26 cellular contexts compared by ENCODE assay signal in genomic region chr7:151131622-151132293, GRCh38. TPM values are rescaled to one million over a fixed set of nuclear protein-coding genes. Genes with fewer than 3 reads are reported as not detected.
DNase-seq lines count a peak whose midpoint lies in the region; ATAC-seq, FAIRE-seq and TF ChIP-seq lines count a peak whose summit lies in the region.
"Had no signal": no experiment of that assay in that cellular context is flagged by ENCODE, and none has a peak within 500 bp of the region (broad histone marks: within the 10 kb centered on the region; RNA-seq: fewer than 3 reads in every experiment).

No MANE protein-coding gene starts in this region.

- intact Hi-C loops in dorsolateral prefrontal cortex (cut with DNase I) (no loop called here), HepG2 (cut with micrococcal nuclease; ENCODE audit: unreplicated experiment) (loop anchor here (10.0 kb wide), 1 partner anchor 173 kb away; no protein-coding TSS in a partner anchor)

- no peak for ATAC-seq in HepG2
- ATAC-seq: CD8-positive, alpha-beta T cell; left lung had no signal

- in situ Hi-C loops in HepG2 (cut with HindIII; ENCODE audit: extremely low pct_ligation_motif_present, low pct_unique_long_range_greater_than_20kb) (no loop called here), ACHN (cut with HindIII; ENCODE audit: low pct_ligation_motif_present, low pct_unique_long_range_greater_than_20kb, low sequenced_read_pairs) (no loop called here)

- no peak overlapping the region for H3K9ac ChIP-seq in HepG2 (ENCODE audit: insufficient read depth, low read depth, low read length)

- BruUV-seq in HepG2 (replicated peaks; lab: Mats Ljungman, UMichigan): no TSS peak

- no peaks in the 10 kb centered on the region for H4K20me1 ChIP-seq in HepG2 (ENCODE audit: insufficient read depth, low read length)

- WGBS in HepG2 (ENCODE audit: low lambda C conversion rate): 100% methylated on average over 5 of the region's 18 CpGs

- no peak overlapping the region for H2AFZ ChIP-seq in HepG2 (ENCODE audit: low read length)

- CTCF ChIA-PET in HEK293 (lab: Yijun Ruan, JAX) (interaction anchor here (0.9 to 1.8 kb wide), 2 partner anchors 8 to 26 kb away, joined by 3 to 7 read pairs; no protein-coding TSS in a partner anchor), HepG2 (lab: Yijun Ruan, JAX; ENCODE audit: low intra/inter-chr PET ratio, low total read pairs) (no interaction called here)

- FAIRE-seq in HepG2 (lab: Jason Lieb, UNC): no peak
- FAIRE-seq: colon, endometrium, H1, RCC 7860, TTC549 had no signal

- H3K27me3 ChIP-seq in dorsolateral prefrontal cortex (no peaks in the 10 kb centered on the region), HepG2 (ENCODE audit: control insufficient read depth in 1 of 2, insufficient read depth in 2 of 2, low read length in 2 of 2) (no peaks in the 10 kb centered on the region)
- H3K27me3 ChIP-seq: left lung, MG63, upper lobe of left lung had no signal

- DNase-seq in dorsolateral prefrontal cortex (peak in 9 of 10 donors; percentile 57 to 90 (median 81)), HepG2 (ENCODE audit: low spot score) (no peak), putamen (ENCODE audit: low spot score) (peak; percentile 91), SHP77 treated with DMSO at 0.1 percent for 48 hours (lab: John Stamatoyannopoulos, UW) (no peak), NOMO-1 treated with dmso at 0.1 percent for 144 hours (lab: John Stamatoyannopoulos, UW; ENCODE audit: unreplicated experiment) (no peak), ACHN (no peak), CD1c-positive myeloid dendritic cell (ENCODE audit: extremely low spot score) (no peak)
- DNase-seq: activated naive CD4-positive, alpha-beta T cell; activated T-cell treated with anti-CD3 and anti-CD28 coated beads for 4 hours; DMS79 treated with DMSO at 0.1 percent for 48 hours; MG63; naive B cell; NCI-H146; NCI-H2227 treated with DMSO at 0.1 percent for 48 hours; retina; stimulated activated naive CD4-positive, alpha-beta T cell had no signal

- no peak for TF ChIP-seq RAD21 in HepG2 (CRISPR knock-in tag; IDR thresholded peaks at IDR 0.05)

- no peak for TF ChIP-seq POLR2A in HepG2 (IDR thresholded peaks at IDR 0.05; ENCODE audit: insufficient read depth in 1 of 2, low read depth in 2 of 2, low read length in 2 of 2)

- H3K79me2 ChIP-seq in HepG2 (ENCODE audit: insufficient read depth, low read length): no peaks in the 10 kb centered on the region

- H3K4me1 ChIP-seq in HEK293 (ENCODE audit: control insufficient read depth, insufficient read depth, low read length) (no peaks in the 10 kb centered on the region), HepG2 (ENCODE audit: insufficient read depth, low read length) (no peaks in the 10 kb centered on the region)
- H3K4me1 ChIP-seq: left lung had no signal

- H3K9me3 ChIP-seq in HEK293 (ENCODE audit: control insufficient read depth, insufficient read depth, low read depth, low read length) (no peaks in the 10 kb centered on the region), HepG2 (ENCODE audit: low read length) (no peaks in the 10 kb centered on the region)
- H3K9me3 ChIP-seq: left lung, MG63, upper lobe of left lung had no signal

- no peak overlapping the region for H3K4me2 ChIP-seq in HepG2 (ENCODE audit: low read depth, low read length)

- H3K4me3 ChIP-seq in HEK293 (ENCODE audit: low read depth, low read length): no peak overlapping the region
- peak overlapping the region in 3 of 59 donors; percentile 7 to 27 (median 8) for H3K4me3 ChIP-seq in dorsolateral prefrontal cortex
- H3K4me3 ChIP-seq in HepG2 (replicated peaks in 1 of 3; ENCODE audit: insufficient read depth in 1 of 3, low read depth in 2 of 3, low read length in 3 of 3): no peak overlapping the region
- H3K4me3 ChIP-seq: left lung, MG63, upper lobe of left lung had no signal

- TF ChIP-seq CTCF in HEK293 (tag by site-specific recombination; IDR thresholded peaks at IDR 0.05) (no peak), dorsolateral prefrontal cortex (IDR thresholded peaks at IDR 0.05 in 54 of 56, conservative IDR thresholded peaks at IDR 0.05 in 2 of 56; ENCODE audit: low read depth in 1 of 56, partially characterized antibody in 56 of 56) (peak in 6 of 56 donors; percentile 6 to 22 (median 14)), HepG2 (CRISPR knock-in tag; IDR thresholded peaks at IDR 0.05) (no peak)

- POLR2A ChIA-PET in HEK293 (lab: Yijun Ruan, JAX) (no interaction called here), HepG2 (lab: Yijun Ruan, JAX) (no interaction called here)

- H3K36me3 ChIP-seq in HEK293 (ENCODE audit: control insufficient read depth in 2 of 2, insufficient read depth in 1 of 2, low read length in 2 of 2) (peaks cover 0 to 100% of the 10 kb centered on the region in 2 experiments; a peak in 1 of 3 replicates), HepG2 (replicated peaks in 1 of 2; ENCODE audit: control insufficient read depth in 1 of 2, insufficient read depth in 2 of 2, low read length in 2 of 2) (peaks cover 25 to 84% of the 10 kb centered on the region in 2 experiments)

- H3K27ac ChIP-seq in HEK293 (ENCODE audit: extremely low read depth, low read depth, low read length) (no peak overlapping the region), dorsolateral prefrontal cortex (peak overlapping the region in 58 of 59 donors; percentile 23 to 96 (median 80)), HepG2 (ENCODE audit: extremely low read length, insufficient read depth, low read length) (no peak overlapping the region)
- H3K27ac ChIP-seq: left lung, upper lobe of left lung had no signal

- TF ChIP-seq EP300 in HepG2 (IDR thresholded peaks at IDR 0.05; ENCODE audit: low read depth in 2 of 2, low read length in 2 of 2) (no peak), HepG2 (CRISPR knock-in tag; IDR thresholded peaks at IDR 0.05; ENCODE audit: borderline replicate concordance) (no peak)

RNA-seq across cellular contexts. Expression of gene GBX1, which starts 35.7 kb away (rescaled TPM):
- total RNA-seq in dorsolateral prefrontal cortex: under 1 TPM in 2 of 120 experiments, not detected in 118; 0.44 to 0.46 TPM
- total RNA-seq in HepG2 (2016; rRNA removed; fragmentation: Illumina TruSeq; extraction: Trizol): not detected in 2 replicates
- not detected in 2 replicates for total RNA-seq in HepG2 (2016; cell fraction: cytosol; rRNA removed; fragmentation: Illumina TruSeq; extraction: Trizol; ENCODE audit: low read depth)
- total RNA-seq in HepG2 (2016; cell fraction: insoluble cytoplasmic fraction; rRNA removed; fragmentation: Illumina TruSeq; extraction: Trizol): not detected in 2 replicates
- not detected in 2 replicates for total RNA-seq in HepG2 (2016; cell fraction: membrane; rRNA removed; fragmentation: Illumina TruSeq; extraction: Trizol)
- not detected in 2 replicates for total RNA-seq in HepG2 (2016; cell fraction: nucleus; rRNA removed; fragmentation: Illumina TruSeq; extraction: Trizol)
- not detected in 2 replicates for polyA plus RNA-seq in HepG2 (2011; rRNA removed)
- polyA plus RNA-seq in HepG2 (2011; cell fraction: cytosol; rRNA removed): not detected in 2 replicates
- polyA plus RNA-seq in HepG2 (2011; cell fraction: nucleus; rRNA removed): not detected in 2 replicates
- polyA plus RNA-seq in HepG2 (2012): not detected in 2 replicates
- polyA plus RNA-seq in HepG2 (2016; cell fraction: cytosol; fragmentation: Illumina TruSeq; extraction: Trizol; ENCODE audit: low read depth): not detected in 2 replicates
- polyA plus RNA-seq in HepG2 (2016; cell fraction: insoluble cytoplasmic fraction; fragmentation: Illumina TruSeq; extraction: Trizol; ENCODE audit: low read depth): not detected in 2 replicates
- polyA plus RNA-seq in HepG2 (2016; cell fraction: membrane; fragmentation: Illumina TruSeq; extraction: Trizol; ENCODE audit: low read depth): not detected in 2 replicates
- polyA plus RNA-seq in HepG2 (2016; cell fraction: nucleus; fragmentation: Illumina TruSeq; extraction: Trizol; ENCODE audit: insufficient read depth, low read depth): not detected in 2 replicates
- polyA minus RNA-seq in HepG2 (2011; rRNA and poly(A)+ RNA removed; ENCODE audit: low replicate concordance): not detected in 2 replicates
- polyA minus RNA-seq in HepG2 (2011; cell fraction: cytosol; rRNA and poly(A)+ RNA removed): not detected in 2 replicates
- not detected in 2 replicates for polyA minus RNA-seq in HepG2 (2011; cell fraction: nucleus; rRNA and poly(A)+ RNA removed)
- total RNA-seq: CD8-positive, alpha-beta T cell; H1; left lung; upper lobe of left lung had no signal
- polyA plus RNA-seq: AG04450, H1 had no signal

RNA-seq across cellular contexts. Expression of gene AGAP3, which starts 45.5 kb away (rescaled TPM):
- total RNA-seq in dorsolateral prefrontal cortex: 100 to 1,000 TPM; 309 to 533 (median 426) TPM
- total RNA-seq in HepG2 (2016; rRNA removed; fragmentation: Illumina TruSeq; extraction: Trizol): 24.9 and 31.3 TPM in 2 replicates
- 26.6 and 28.2 TPM in 2 replicates for total RNA-seq in HepG2 (2016; cell fraction: cytosol; rRNA removed; fragmentation: Illumina TruSeq; extraction: Trizol; ENCODE audit: low read depth)
- 24.2 and 30.5 TPM in 2 replicates for total RNA-seq in HepG2 (2016; cell fraction: insoluble cytoplasmic fraction; rRNA removed; fragmentation: Illumina TruSeq; extraction: Trizol)
- total RNA-seq in HepG2 (2016; cell fraction: membrane; rRNA removed; fragmentation: Illumina TruSeq; extraction: Trizol): 34.8 and 39.9 TPM in 2 replicates
- 26.5 and 31.8 TPM in 2 replicates for total RNA-seq in HepG2 (2016; cell fraction: nucleus; rRNA removed; fragmentation: Illumina TruSeq; extraction: Trizol)
- 61.4 and 62.0 TPM in 2 replicates for polyA plus RNA-seq in HepG2 (2011; rRNA removed)
- 54.9 and 70.5 TPM in 2 replicates for polyA plus RNA-seq in HepG2 (2011; cell fraction: cytosol; rRNA removed)
- 255 and 313 TPM in 2 replicates for polyA plus RNA-seq in HepG2 (2011; cell fraction: nucleus; rRNA removed)
- 46.4 and 66.8 TPM in 2 replicates for polyA plus RNA-seq in HepG2 (2012)
- 23.3 and 25.2 TPM in 2 replicates for polyA plus RNA-seq in HepG2 (2016; cell fraction: cytosol; fragmentation: Illumina TruSeq; extraction: Trizol; ENCODE audit: low read depth)
- 36.6 and 44.9 TPM in 2 replicates for polyA plus RNA-seq in HepG2 (2016; cell fraction: insoluble cytoplasmic fraction; fragmentation: Illumina TruSeq; extraction: Trizol; ENCODE audit: low read depth)
- 48.3 and 57.9 TPM in 2 replicates for polyA plus RNA-seq in HepG2 (2016; cell fraction: membrane; fragmentation: Illumina TruSeq; extraction: Trizol; ENCODE audit: low read depth)
- polyA plus RNA-seq in HepG2 (2016; cell fraction: nucleus; fragmentation: Illumina TruSeq; extraction: Trizol; ENCODE audit: insufficient read depth, low read depth): 94.3 and 94.4 TPM in 2 replicates
- 70.7 and 91.8 TPM in 2 replicates for polyA minus RNA-seq in HepG2 (2011; rRNA and poly(A)+ RNA removed; ENCODE audit: low replicate concordance)
- polyA minus RNA-seq in HepG2 (2011; cell fraction: cytosol; rRNA and poly(A)+ RNA removed): 43.3 and 46.7 TPM in 2 replicates
- polyA minus RNA-seq in HepG2 (2011; cell fraction: nucleus; rRNA and poly(A)+ RNA removed): 71.4 and 81.1 TPM in 2 replicates

RNA-seq across cellular contexts. Expression of gene TMUB1, which starts 48.5 kb away (rescaled TPM):
- total RNA-seq in dorsolateral prefrontal cortex: 10 to 100 TPM; 17.3 to 45.4 (median 25.2) TPM
- total RNA-seq in HepG2 (2016; rRNA removed; fragmentation: Illumina TruSeq; extraction: Trizol): 31.8 and 51.6 TPM in 2 replicates
- 65.7 and 75.8 TPM in 2 replicates for total RNA-seq in HepG2 (2016; cell fraction: cytosol; rRNA removed; fragmentation: Illumina TruSeq; extraction: Trizol; ENCODE audit: low read depth)
- 32.2 and 52.0 TPM in 2 replicates for total RNA-seq in HepG2 (2016; cell fraction: insoluble cytoplasmic fraction; rRNA removed; fragmentation: Illumina TruSeq; extraction: Trizol)
- total RNA-seq in HepG2 (2016; cell fraction: membrane; rRNA removed; fragmentation: Illumina TruSeq; extraction: Trizol): 89.1 and 106 TPM in 2 replicates
- total RNA-seq in HepG2 (2016; cell fraction: nucleus; rRNA removed; fragmentation: Illumina TruSeq; extraction: Trizol): 25.0 and 26.7 TPM in 2 replicates
- polyA plus RNA-seq in HepG2 (2011; rRNA removed): 44.8 and 47.8 TPM in 2 replicates
- 27.8 and 54.6 TPM in 2 replicates for polyA plus RNA-seq in HepG2 (2011; cell fraction: cytosol; rRNA removed)
- 66.5 and 75.5 TPM in 2 replicates for polyA plus RNA-seq in HepG2 (2011; cell fraction: nucleus; rRNA removed)
- 33.8 and 40.3 TPM in 2 replicates for polyA plus RNA-seq in HepG2 (2012)
- polyA plus RNA-seq in HepG2 (2016; cell fraction: cytosol; fragmentation: Illumina TruSeq; extraction: Trizol; ENCODE audit: low read depth): 123 and 138 TPM in 2 replicates
- polyA plus RNA-seq in HepG2 (2016; cell fraction: insoluble cytoplasmic fraction; fragmentation: Illumina TruSeq; extraction: Trizol; ENCODE audit: low read depth): 51.6 and 55.5 TPM in 2 replicates
- 146 and 154 TPM in 2 replicates for polyA plus RNA-seq in HepG2 (2016; cell fraction: membrane; fragmentation: Illumina TruSeq; extraction: Trizol; ENCODE audit: low read depth)
- 85.5 and 89.1 TPM in 2 replicates for polyA plus RNA-seq in HepG2 (2016; cell fraction: nucleus; fragmentation: Illumina TruSeq; extraction: Trizol; ENCODE audit: insufficient read depth, low read depth)
- 5.6 and 25.8 TPM in 2 replicates for polyA minus RNA-seq in HepG2 (2011; rRNA and poly(A)+ RNA removed; ENCODE audit: low replicate concordance)
- 22.8 and 25.2 TPM in 2 replicates for polyA minus RNA-seq in HepG2 (2011; cell fraction: cytosol; rRNA and poly(A)+ RNA removed)
- 5.6 and 6.3 TPM in 2 replicates for polyA minus RNA-seq in HepG2 (2011; cell fraction: nucleus; rRNA and poly(A)+ RNA removed)

RNA-seq across cellular contexts. Expression of gene FASTK, which starts 51.1 kb away (rescaled TPM):
- total RNA-seq in dorsolateral prefrontal cortex: 100 to 1,000 TPM in 1 of 120 experiments, 10 to 100 TPM in 119; 53.2 to 105 (median 70.3) TPM
- total RNA-seq in HepG2 (2016; rRNA removed; fragmentation: Illumina TruSeq; extraction: Trizol): 33.0 and 52.9 TPM in 2 replicates
- 29.1 and 30.5 TPM in 2 replicates for total RNA-seq in HepG2 (2016; cell fraction: cytosol; rRNA removed; fragmentation: Illumina TruSeq; extraction: Trizol; ENCODE audit: low read depth)
- total RNA-seq in HepG2 (2016; cell fraction: insoluble cytoplasmic fraction; rRNA removed; fragmentation: Illumina TruSeq; extraction: Trizol): 32.4 and 60.3 TPM in 2 replicates
- 41.0 and 43.4 TPM in 2 replicates for total RNA-seq in HepG2 (2016; cell fraction: membrane; rRNA removed; fragmentation: Illumina TruSeq; extraction: Trizol)
- 51.3 and 66.2 TPM in 2 replicates for total RNA-seq in HepG2 (2016; cell fraction: nucleus; rRNA removed; fragmentation: Illumina TruSeq; extraction: Trizol)
- 55.7 and 69.5 TPM in 2 replicates for polyA plus RNA-seq in HepG2 (2011; rRNA removed)
- 26.4 and 50.0 TPM in 2 replicates for polyA plus RNA-seq in HepG2 (2011; cell fraction: cytosol; rRNA removed)
- 502 and 643 TPM in 2 replicates for polyA plus RNA-seq in HepG2 (2011; cell fraction: nucleus; rRNA removed)
- polyA plus RNA-seq in HepG2 (2012): 25.5 and 34.3 TPM in 2 replicates
- polyA plus RNA-seq in HepG2 (2016; cell fraction: cytosol; fragmentation: Illumina TruSeq; extraction: Trizol; ENCODE audit: low read depth): 23.6 and 24.6 TPM in 2 replicates
- polyA plus RNA-seq in HepG2 (2016; cell fraction: insoluble cytoplasmic fraction; fragmentation: Illumina TruSeq; extraction: Trizol; ENCODE audit: low read depth): 29.6 and 34.7 TPM in 2 replicates
- polyA plus RNA-seq in HepG2 (2016; cell fraction: membrane; fragmentation: Illumina TruSeq; extraction: Trizol; ENCODE audit: low read depth): 31.2 and 34.1 TPM in 2 replicates
- 122 and 126 TPM in 2 replicates for polyA plus RNA-seq in HepG2 (2016; cell fraction: nucleus; fragmentation: Illumina TruSeq; extraction: Trizol; ENCODE audit: insufficient read depth, low read depth)
- 72.5 and 75.7 TPM in 2 replicates for polyA minus RNA-seq in HepG2 (2011; rRNA and poly(A)+ RNA removed; ENCODE audit: low replicate concordance)
- 14.0 and 16.2 TPM in 2 replicates for polyA minus RNA-seq in HepG2 (2011; cell fraction: cytosol; rRNA and poly(A)+ RNA removed)
- 80.8 and 95.9 TPM in 2 replicates for polyA minus RNA-seq in HepG2 (2011; cell fraction: nucleus; rRNA and poly(A)+ RNA removed)

RNA-seq across cellular contexts. Expression of gene ASB10, which starts 55.3 kb away (rescaled TPM):
- total RNA-seq in dorsolateral prefrontal cortex (under 1 TPM in 3 of 120 experiments, not detected in 117; 0.23 to 0.31 (median 0.27) TPM), HepG2 (2016; rRNA removed; fragmentation: Illumina TruSeq; extraction: Trizol) (not detected in 2 replicates)
- not detected in 2 replicates for total RNA-seq in HepG2 (2016; cell fraction: cytosol; rRNA removed; fragmentation: Illumina TruSeq; extraction: Trizol; ENCODE audit: low read depth)
- total RNA-seq in HepG2 (2016; cell fraction: insoluble cytoplasmic fraction; rRNA removed; fragmentation: Illumina TruSeq; extraction: Trizol): not detected in 2 replicates
- not detected in 2 replicates for total RNA-seq in HepG2 (2016; cell fraction: membrane; rRNA removed; fragmentation: Illumina TruSeq; extraction: Trizol)
- total RNA-seq in HepG2 (2016; cell fraction: nucleus; rRNA removed; fragmentation: Illumina TruSeq; extraction: Trizol): not detected in 2 replicates
- not detected in 2 replicates for polyA plus RNA-seq in HepG2 (2011; rRNA removed)
- polyA plus RNA-seq in HepG2 (2011; cell fraction: cytosol; rRNA removed): not detected in 2 replicates
- polyA plus RNA-seq in HepG2 (2011; cell fraction: nucleus; rRNA removed): not detected in 2 replicates
- not detected in 2 replicates for polyA plus RNA-seq in HepG2 (2012)
- not detected in 2 replicates for polyA plus RNA-seq in HepG2 (2016; cell fraction: cytosol; fragmentation: Illumina TruSeq; extraction: Trizol; ENCODE audit: low read depth)
- polyA plus RNA-seq in HepG2 (2016; cell fraction: insoluble cytoplasmic fraction; fragmentation: Illumina TruSeq; extraction: Trizol; ENCODE audit: low read depth): not detected in 2 replicates
- not detected in 2 replicates for polyA plus RNA-seq in HepG2 (2016; cell fraction: membrane; fragmentation: Illumina TruSeq; extraction: Trizol; ENCODE audit: low read depth)
- polyA plus RNA-seq in HepG2 (2016; cell fraction: nucleus; fragmentation: Illumina TruSeq; extraction: Trizol; ENCODE audit: insufficient read depth, low read depth): not detected in 2 replicates
- not detected in 2 replicates for polyA minus RNA-seq in HepG2 (2011; rRNA and poly(A)+ RNA removed; ENCODE audit: low replicate concordance)
- not detected in 2 replicates for polyA minus RNA-seq in HepG2 (2011; cell fraction: cytosol; rRNA and poly(A)+ RNA removed)
- polyA minus RNA-seq in HepG2 (2011; cell fraction: nucleus; rRNA and poly(A)+ RNA removed): not detected in 2 replicates
- total RNA-seq: CD8-positive, alpha-beta T cell; H1; left lung; upper lobe of left lung had no signal
- polyA plus RNA-seq: AG04450, H1 had no signal

Comparison
In these comparisons a context has a peak if more than half of its experiments do, and no peak if none do; other contexts are left out.
1. H3K27ac ChIP-seq: peak in dorsolateral prefrontal cortex (58 of 59); none in HEK293 (single experiment) and HepG2 (single experiment).
2. DNase-seq: peak in dorsolateral prefrontal cortex (9 of 10) and putamen (single experiment); none in HepG2 (single experiment), SHP77 treated with DMSO at 0.1 percent for 48 hours (single experiment), NOMO-1 treated with dmso at 0.1 percent for 144 hours (single experiment), ACHN (single experiment) and CD1c-positive myeloid dendritic cell (single experiment).
3. RNA of gene AGAP3, which starts 45.5 kb away (total RNA-seq): 309 to 533 TPM in dorsolateral prefrontal cortex; 24.2 to 39.9 TPM in HepG2; every median in the first group is over 4 times any median in the second.